29 cellular contexts compared by ENCODE assay signal in the genomic region with DNA sequence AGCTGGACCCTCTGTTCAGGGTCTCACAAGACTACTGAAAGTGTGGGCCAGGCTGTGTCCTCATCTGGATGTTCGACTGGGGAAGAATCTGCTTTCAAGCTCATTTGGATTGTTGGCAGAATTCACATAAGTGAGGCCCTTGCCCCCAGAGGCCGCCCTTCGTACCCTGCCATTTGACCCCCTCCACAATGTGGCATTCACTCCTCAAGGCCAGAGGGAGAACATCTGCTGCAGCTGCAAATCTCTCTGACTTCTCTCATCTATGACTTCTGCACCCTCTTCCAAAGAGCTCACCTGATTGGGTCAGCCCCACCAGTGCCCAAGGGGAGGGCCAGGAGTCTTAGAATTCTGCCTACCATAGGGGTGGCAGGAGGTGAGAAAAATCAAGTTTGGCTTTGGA. TPM values are rescaled to one million over a fixed set of nuclear protein-coding genes. Genes with fewer than 3 reads are reported as not detected.
"Had no signal": no experiment of that assay in that cellular context is flagged by ENCODE, and none has a peak within 500 bp of the region (broad histone marks: within the 10 kb centered on the region; RNA-seq: fewer than 3 reads in every experiment).

No MANE protein-coding gene starts in this region.

- H3K4me2 ChIP-seq: smooth muscle cell had no signal

- H3K4me3 Mint-ChIP-seq: dendritic cell treated with granulocyte-macrophage colony-stimulating factor and Interleukin-4, amounts not matched to agents 40 ng/mL and 50 ng/mL, for 4 days; endodermal cell; natural killer cell had no signal

- ATAC-seq: esophagus mucosa, gastrocnemius medialis, left ventricle myocardium superior, lower lobe of right lung, natural killer cell, sciatic nerve had no signal

- DNase-seq: colonic mucosa; effector CD8-positive, alpha-beta T cell; endodermal cell; foreskin fibroblast; gastrocnemius medialis; left ventricle myocardium superior; lower lobe of right lung; natural killer cell; stimulated activated CD4-positive, alpha-beta T cell treated with anti-CD3 and anti-CD28 coated beads, Interleukin-12 subunit alpha, Interleukin-12 subunit beta, amount 100 ng/mL, for 4 hours; stimulated activated CD4-positive, alpha-beta T cell treated with anti-CD3 and anti-CD28 coated beads, Interleukin-1b, Interleukin-23, amount 100 ng/mL, for 48 hours; stimulated activated CD4-positive, alpha-beta T cell treated with anti-CD3 and anti-CD28 coated beads, Interleukin-4, amount 100 ng/mL, for 1 hour; stimulated activated CD8-positive, alpha-beta memory T cell treated with anti-CD3 and anti-CD28 coated beads, Interleukin-4, amount 100 ng/mL, for 48 hours; stimulated activated naive CD4-positive, alpha-beta T cell treated with Interleukin-2 at 50 U/mL for 16 hours; stomach; thyroid gland; trophoblast cell; uterus had no signal

- H3K4me1 ChIP-seq: parathyroid adenoma, uterus had no signal

- H3K27me3 ChIP-seq: colonic mucosa, gastrocnemius medialis, stomach, thyroid gland, uterus had no signal

- H3K9ac ChIP-seq: parathyroid adenoma had no signal

- H3K9me3 Mint-ChIP-seq: dendritic cell treated with granulocyte-macrophage colony-stimulating factor and Interleukin-4, amounts not matched to agents 40 ng/mL and 50 ng/mL, for 4 days; natural killer cell had no signal

- H3K4me3 ChIP-seq: colonic mucosa, gastrocnemius medialis, lower lobe of right lung, smooth muscle cell, stomach, thyroid gland, uterus had no signal

- H3K36me3 Mint-ChIP-seq: natural killer cell had no signal

- H3K9me3 ChIP-seq: colonic mucosa, gastrocnemius medialis, lower lobe of right lung, neutrophil, stomach, thyroid gland, uterus had no signal

- H3K27me3 Mint-ChIP-seq: dendritic cell treated with granulocyte-macrophage colony-stimulating factor and Interleukin-4, amounts not matched to agents 40 ng/mL and 50 ng/mL, for 4 days had no signal

- H3K27ac Mint-ChIP-seq: dendritic cell treated with granulocyte-macrophage colony-stimulating factor and Interleukin-4, amounts not matched to agents 40 ng/mL and 50 ng/mL, for 4 days; endodermal cell; natural killer cell; progenitor cell of endocrine pancreas had no signal

- H3K36me3 ChIP-seq: colonic mucosa, gastrocnemius medialis, lower lobe of right lung, neutrophil, stomach, thyroid gland, uterus had no signal

- H3K27ac ChIP-seq: colonic mucosa, epithelial cell of prostate, gastrocnemius medialis, lower lobe of right lung, neutrophil, parathyroid adenoma, stomach, thyroid gland, uterus had no signal

RNA-seq across cellular contexts. Expression of gene DIPK1C, which starts 35.2 kb away (rescaled TPM):
- total RNA-seq: esophagus mucosa, glomerular endothelial cell, lower lobe of right lung, mononuclear cell, natural killer cell, progenitor cell of endocrine pancreas, smooth muscle cell, subcutaneous adipose tissue, thyroid gland had no signal

RNA-seq across cellular contexts. Expression of gene CNDP1, which starts 42.0 kb away (rescaled TPM):
- total RNA-seq: esophagus mucosa, gastrocnemius medialis, glomerular endothelial cell, left ventricle myocardium superior, lower lobe of right lung, mononuclear cell, omental fat pad, smooth muscle cell had no signal
